9 cellular contexts compared by ENCODE assay signal in genomic region chr7:28037220-28038010, GRCh38.
DNase-seq lines count a peak whose midpoint lies in the region; ATAC-seq, FAIRE-seq and TF ChIP-seq lines count a peak whose summit lies in the region.
"Had no signal": no experiment of that assay in that cellular context is flagged by ENCODE, and none has a peak within 500 bp of the region (broad histone marks: within the 10 kb centered on the region; RNA-seq: fewer than 3 reads in every experiment).

No MANE protein-coding gene starts in this region.

- H3K27ac Mint-ChIP-seq in activated naive CD4-positive, alpha-beta T cell treated with anti-CD3 and anti-CD28 coated beads, Interleukin-2, amount 50 U/mL, for 72 hours: peak overlapping the region; percentile 21 to 31

- no peak overlapping the region for H3K4me3 ChIP-seq in upper lobe of right lung
- H3K4me3 ChIP-seq: ovary had no signal

- intact Hi-C loops in upper lobe of right lung (cut with DNase I): no loop called here

- H3K4me1 ChIP-seq in upper lobe of right lung: no peaks in the 10 kb centered on the region

- ATAC-seq in GM21367 (IDR thresholded peaks at IDR 0.05; ENCODE audit: unreplicated experiment) (peak; percentile 88), HG03520 (IDR thresholded peaks at IDR 0.05; ENCODE audit: unreplicated experiment) (peak; percentile 96), upper lobe of right lung (peak; percentile 77), GM19397 (IDR thresholded peaks at IDR 0.05; ENCODE audit: unreplicated experiment) (no peak)
- ATAC-seq in activated naive CD4-positive, alpha-beta T cell treated with anti-CD3 and anti-CD28 coated beads, Interleukin-2, amount 50 U/mL, for 72 hours: peak; percentile 91

- H3K27ac ChIP-seq in upper lobe of right lung: peak overlapping the region; percentile 3

- peak; percentile 82 for DNase-seq in DMS53 (lab: John Stamatoyannopoulos, UW)
- DNase-seq in activated naive CD4-positive, alpha-beta T cell treated with anti-CD3 and anti-CD28 coated beads, Interleukin-2, amount 50 U/mL, for 72 hours (ENCODE audit: low spot score in 2 of 2): peak in 1 of 2 donors; percentile 10
- DNase-seq in upper lobe of right lung: no peak
- DNase-seq in SKM-1 treated with dmso at 0.1 percent for 144 hours (lab: John Stamatoyannopoulos, UW; ENCODE audit: unreplicated experiment): no peak

- H3K36me3 Mint-ChIP-seq in activated naive CD4-positive, alpha-beta T cell treated with anti-CD3 and anti-CD28 coated beads, Interleukin-2, amount 50 U/mL, for 72 hours: peaks cover 4 to 7% of the 10 kb centered on the region in 2 donors

- no peaks in the 10 kb centered on the region for H3K9me3 ChIP-seq in upper lobe of right lung
- H3K9me3 ChIP-seq: ovary had no signal

- peak; percentile 96 for FAIRE-seq in islet of Langerhans (lab: Jason Lieb, UNC)

- H3K27me3 ChIP-seq in upper lobe of right lung: no peaks in the 10 kb centered on the region
- H3K27me3 ChIP-seq: ovary had no signal

- peaks cover 0 to 3% of the 10 kb centered on the region in 2 donors for H3K9me3 Mint-ChIP-seq in activated naive CD4-positive, alpha-beta T cell treated with anti-CD3 and anti-CD28 coated beads, Interleukin-2, amount 50 U/mL, for 72 hours

- no peaks in the 10 kb centered on the region for H3K36me3 ChIP-seq in upper lobe of right lung
- H3K36me3 ChIP-seq: ovary had no signal

- no peak for TF ChIP-seq CTCF in upper lobe of right lung (IDR thresholded peaks at IDR 0.05)
